In genomic region chr3:127822166-127822835, GRCh38 we compare ENCODE assay signal across 1 cellular context.
A peak's percentile ranks its signal among the peaks of the same experiment; 100 is the strongest.
TF ChIP-seq lines count a peak whose summit lies in the region.

TSS of gene MGLL (minus strand) at chr3:127822515. CDS start at chr3:127822318, 197 bp downstream.

TF ChIP-seq in H1, 55 proteins besides CTCF, POLR2A, EP300 and RAD21:
- TF ChIP-seq TEAD4 (IDR thresholded peaks at IDR 0.05; ENCODE audit: low read depth, low read length) (0 out of 2 replicates have a peak, but pooled peaks have one; percentile 40), ASH2L (IDR thresholded peaks at IDR 0.05; ENCODE audit: low read length) (peak; percentile 37), RBBP5 (IDR thresholded peaks at IDR 0.05; ENCODE audit: borderline replicate concordance, low read depth, low read length) (0 out of 2 replicates have a peak, but pooled peaks have one; percentile 11), GABPA (IDR thresholded peaks at IDR 0.05; ENCODE audit: borderline replicate concordance, insufficient read depth, low read length) (no peak), SIN3A (conservative IDR thresholded peaks at IDR 0.05 in 1 of 2, IDR thresholded peaks at IDR 0.05 in 1 of 2; ENCODE audit: low read depth in 1 of 2, low read length in 2 of 2) (peak in 1 of 2 experiments; percentile 24; a peak in 1 of 4 replicates), YY1 (IDR thresholded peaks at IDR 0.05; ENCODE audit: low read depth, low read length) (no peak), SP4 (IDR thresholded peaks at IDR 0.05; ENCODE audit: low read length) (no peak)
